Comparison of ENCODE assay signal across 18 cellular contexts in the genomic region with DNA sequence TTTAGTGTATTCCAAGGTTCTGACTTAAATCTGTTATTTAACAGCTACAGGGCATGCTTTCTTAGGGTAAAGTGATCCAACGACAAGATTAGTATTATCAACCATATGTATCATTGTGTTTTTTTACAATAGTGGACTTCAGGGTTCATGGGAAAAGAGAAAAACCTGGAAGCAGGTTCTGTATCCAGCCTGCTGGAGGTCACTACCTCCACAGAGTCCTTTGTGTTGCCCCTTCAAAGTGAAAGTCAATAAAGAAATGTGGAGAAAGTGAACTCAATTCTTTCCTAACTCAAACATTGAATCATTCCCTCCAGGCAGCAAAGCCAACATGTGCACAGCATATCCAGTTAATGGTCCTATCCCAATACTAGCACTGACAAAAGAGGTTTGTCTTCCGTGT. TPM values are rescaled to one million over a fixed set of nuclear protein-coding genes. Genes with fewer than 3 reads are reported as not detected.
A peak's percentile ranks its signal among the peaks of the same experiment; 100 is the strongest.
DNase-seq lines count a peak whose midpoint lies in the region; ATAC-seq and TF ChIP-seq lines count a peak whose summit lies in the region.
"Had no signal": no experiment of that assay in that cellular context is flagged by ENCODE, and none has a peak within 500 bp of the region (broad histone marks: within the 10 kb centered on the region; RNA-seq: fewer than 3 reads in every experiment).

No MANE protein-coding gene starts in this region.

- no peak overlapping the region for H3K4ac ChIP-seq in mesenchymal stem cell (ENCODE audit: low read depth in 1 of 2, low read length in 2 of 2)

- no peak overlapping the region for H4K8ac ChIP-seq in mesenchymal stem cell (ENCODE audit: low read length)

- H3K79me2 ChIP-seq in ACC112 (ENCODE audit: control insufficient read depth, insufficient read depth, low read length, unreplicated experiment) (no peaks in the 10 kb centered on the region), fibroblast of lung (ENCODE audit: control insufficient read depth, insufficient read depth, low read length) (peaks cover 19% of the 10 kb centered on the region)

- H3K4me3 ChIP-seq in ACC112 (ENCODE audit: low read depth, low read length) (peak overlapping the region; percentile 75), fibroblast of lung (replicated peaks in 1 of 4; ENCODE audit: control extremely low read depth in 1 of 4, insufficient read depth in 1 of 4, low read depth in 3 of 4, low read length in 4 of 4) (no peak overlapping the region), mesenchymal stem cell (ENCODE audit: insufficient read depth in 1 of 2, low read depth in 1 of 2, low read length in 2 of 2) (peak overlapping the region in 1 of 2 experiments; percentile 63), BE2C (ENCODE audit: low read depth, low read length) (no peak overlapping the region)

- H2BK5ac ChIP-seq in mesenchymal stem cell (ENCODE audit: low read depth, low read length, poor library complexity, severe bottlenecking): no peak overlapping the region

- H3K4me2 ChIP-seq in fibroblast of lung (ENCODE audit: extremely low read depth, insufficient read depth, low read length) (peak overlapping the region; percentile 18), mesenchymal stem cell (ENCODE audit: low read length, poor library complexity, severe bottlenecking) (no peak overlapping the region)

- no peak overlapping the region for H2BK12ac ChIP-seq in mesenchymal stem cell (ENCODE audit: low read length in 2 of 2)

- H2BK15ac ChIP-seq in mesenchymal stem cell (ENCODE audit: low read depth, poor library complexity, severe bottlenecking): no peak overlapping the region

- H3K79me1 ChIP-seq in mesenchymal stem cell (replicated peaks; ENCODE audit: low read length, poor library complexity, severe bottlenecking): no peaks in the 10 kb centered on the region

- no peak for ATAC-seq in HG02981 (IDR thresholded peaks at IDR 0.05; ENCODE audit: unreplicated experiment)
- no peak for ATAC-seq in stimulated activated naive CD8-positive, alpha-beta T cell treated with anti-CD3 and anti-CD28 coated beads, Interleukin-15, Interleukin-2, amounts not matched to agents 100 U/mL and 50 U/mL, for 24 hours
- ATAC-seq: activated naive CD8-positive, alpha-beta T cell treated with anti-CD3 and anti-CD28 coated beads, Interleukin-2, amount 50 U/mL, for 24 hours had no signal

- H3K9ac ChIP-seq in fibroblast of lung (ENCODE audit: insufficient read depth, low read length) (no peak overlapping the region), mesenchymal stem cell (ENCODE audit: low read length) (peak overlapping the region; percentile 89)

- no peaks in the 10 kb centered on the region for H4K20me1 ChIP-seq in fibroblast of lung (ENCODE audit: control insufficient read depth, extremely low read depth, insufficient read depth, low read length)

- H2AFZ ChIP-seq in ACC112 (ENCODE audit: low read length, unreplicated experiment) (peak overlapping the region; percentile 76), fibroblast of lung (ENCODE audit: low read length) (no peak overlapping the region), mesenchymal stem cell (ENCODE audit: low read depth, low read length) (no peak overlapping the region)

- 100% methylated on average over 1 of the region's 2 CpGs for WGBS in mesenchymal stem cell

- peak overlapping the region; percentile 60 for H3K27ac ChIP-seq in ACC112 (ENCODE audit: low read depth, low read length)
- H3K27ac ChIP-seq in fibroblast of lung (ENCODE audit: insufficient read depth, low read length): no peak overlapping the region
- H3K27ac ChIP-seq in mesenchymal stem cell (ENCODE audit: low read length, poor library complexity, severe bottlenecking): no peak overlapping the region
- H3K27ac ChIP-seq: HL-60 had no signal

- H3K9me3 ChIP-seq in fibroblast of lung (ENCODE audit: control insufficient read depth, insufficient read depth, low read depth, low read length) (no peaks in the 10 kb centered on the region), mesenchymal stem cell (ENCODE audit: control insufficient read depth, low read length) (no peaks in the 10 kb centered on the region), BE2C (no peaks in the 10 kb centered on the region)

- no peak for TF ChIP-seq CTCF in fibroblast of lung (conservative IDR thresholded peaks at IDR 0.05 in 1 of 2, IDR thresholded peaks at IDR 0.05 in 1 of 2; ENCODE audit: low read depth in 1 of 2, low read length in 2 of 2)
- no peak for TF ChIP-seq CTCF in BE2C (IDR thresholded peaks at IDR 0.05; ENCODE audit: low read depth, low read length)

- H3K4me1 ChIP-seq in ACC112 (ENCODE audit: control insufficient read depth, insufficient read depth, low read length, unreplicated experiment) (peaks cover 32% of the 10 kb centered on the region), fibroblast of lung (ENCODE audit: control insufficient read depth, extremely low read depth, insufficient read depth, low read length) (peaks cover 4% of the 10 kb centered on the region), mesenchymal stem cell (ENCODE audit: control insufficient read depth, insufficient read depth, low read depth, low read length) (no peaks in the 10 kb centered on the region), BE2C (no peaks in the 10 kb centered on the region; the same call in 1 of the 2 replicates)

- peak; percentile 55 for DNase-seq in LHCN-M2 (ENCODE audit: low read depth)
- DNase-seq in fibroblast of lung (ENCODE audit: low read depth in 2 of 2): peak in 1 of 2 donors; percentile 35
- DNase-seq in mesenchymal stem cell: peak; percentile 34
- DNase-seq in NCI-H2196 treated with DMSO at 0.1 percent for 48 hours (lab: John Stamatoyannopoulos, UW; ENCODE audit: unreplicated experiment): no peak
- no peak for DNase-seq in BE2C
- DNase-seq in stimulated activated naive CD8-positive, alpha-beta T cell treated with anti-CD3 and anti-CD28 coated beads, Interleukin-15, Interleukin-2, amounts not matched to agents 100 U/mL and 50 U/mL, for 24 hours: no peak
- DNase-seq: activated CD4-positive, CD25-positive, alpha-beta regulatory T cell treated with anti-CD3 and anti-CD28 coated beads, Interleukin-2, amount 50 U/mL, for 72 hours; activated naive CD8-positive, alpha-beta T cell treated with anti-CD3 and anti-CD28 coated beads, Interleukin-2, amount 50 U/mL, for 24 hours; activated T-cell treated with anti-CD3 and anti-CD28 coated beads for 4 hours; dermis blood vessel endothelial cell; DMS53; kidney; NCI-H2107; stimulated activated CD4-positive, alpha-beta T cell treated with anti-CD3 and anti-CD28 coated beads, Interleukin-12 subunit alpha, Interleukin-12 subunit beta, amount 100 ng/mL, for 4 hours; T-helper 1 cell had no signal

- no peak overlapping the region for H4K91ac ChIP-seq in mesenchymal stem cell (ENCODE audit: low read length)

- no peak overlapping the region for H3K23ac ChIP-seq in mesenchymal stem cell (ENCODE audit: low read length in 2 of 2)

- H2BK120ac ChIP-seq in mesenchymal stem cell (ENCODE audit: low read depth, low read length): no peak overlapping the region

- no peak overlapping the region for H3K18ac ChIP-seq in mesenchymal stem cell (ENCODE audit: low read depth in 1 of 2, low read length in 2 of 2)

- H3K27me3 ChIP-seq in ACC112 (ENCODE audit: insufficient read depth, low read length) (no peaks in the 10 kb centered on the region), fibroblast of lung (ENCODE audit: control insufficient read depth, insufficient read depth, low read length) (no peaks in the 10 kb centered on the region), mesenchymal stem cell (ENCODE audit: control insufficient read depth in 1 of 2, insufficient read depth in 1 of 2, low read length in 2 of 2) (no peaks in the 10 kb centered on the region), BE2C (no peaks in the 10 kb centered on the region; the same call in 1 of the 2 replicates)

- no peak overlapping the region for H3K14ac ChIP-seq in mesenchymal stem cell (ENCODE audit: low read length in 2 of 2)

- no peaks in the 10 kb centered on the region for H3K36me3 ChIP-seq in ACC112 (ENCODE audit: insufficient read depth, low read length)
- peaks cover 1% of the 10 kb centered on the region for H3K36me3 ChIP-seq in fibroblast of lung (ENCODE audit: control insufficient read depth, insufficient read depth, low read length)
- peaks cover 0 to 94% of the 10 kb centered on the region in 2 experiments for H3K36me3 ChIP-seq in mesenchymal stem cell (ENCODE audit: control insufficient read depth in 1 of 2, insufficient read depth in 2 of 2, low read depth in 1 of 2, low read length in 2 of 2)
- no peaks in the 10 kb centered on the region for H3K36me3 ChIP-seq in BE2C

- no peak overlapping the region for H2AK5ac ChIP-seq in mesenchymal stem cell (ENCODE audit: low read length, severe bottlenecking)

RNA-seq across cellular contexts. Expression of a gene that starts 45.4 kb away (rescaled TPM):
- total RNA-seq in LHCN-M2 (2014; rRNA removed) (6.5 and 7.9 TPM in 2 replicates), fibroblast of lung (488 and 527 TPM in 2 replicates)
- polyA plus RNA-seq in LHCN-M2 (2012): 5.0 TPM
- 61.5 and 165 TPM in 2 replicates for polyA plus RNA-seq in fibroblast of lung
- polyA plus RNA-seq in fibroblast of lung (2012): 45.8 and 112 TPM in 2 replicates
- polyA minus RNA-seq in fibroblast of lung (ENCODE audit: low replicate concordance): 9.9 and 15.0 TPM in 2 replicates
- polyA plus RNA-seq in mesenchymal stem cell (2013, experiment 1 of 2): 30.7 TPM
- 30.1 TPM for polyA plus RNA-seq in mesenchymal stem cell (2013, experiment 2 of 2)
- 0.37 TPM for polyA plus RNA-seq in BE2C (2012; ENCODE audit: insufficient read depth, insufficient read length, low read depth)

Comparison
In these comparisons a context has a peak if more than half of its experiments do, and no peak if none do; other contexts are left out.
1. DNase-seq: peak in LHCN-M2 (single experiment) and mesenchymal stem cell (single experiment); none in NCI-H2196 treated with DMSO at 0.1 percent for 48 hours (single experiment), BE2C (single experiment) and stimulated activated naive CD8-positive, alpha-beta T cell treated with anti-CD3 and anti-CD28 coated beads, Interleukin-15, Interleukin-2, amounts not matched to agents 100 U/mL and 50 U/mL, for 24 hours (single experiment).
2. RNA of a gene that starts 45.4 kb away (total RNA-seq): 488 to 527 TPM in fibroblast of lung; 6.5 to 7.9 TPM in LHCN-M2; every median in the first group is over 10 times any median in the second.